Comparison of ENCODE assay signal across 1 cellular context in the genomic region with DNA sequence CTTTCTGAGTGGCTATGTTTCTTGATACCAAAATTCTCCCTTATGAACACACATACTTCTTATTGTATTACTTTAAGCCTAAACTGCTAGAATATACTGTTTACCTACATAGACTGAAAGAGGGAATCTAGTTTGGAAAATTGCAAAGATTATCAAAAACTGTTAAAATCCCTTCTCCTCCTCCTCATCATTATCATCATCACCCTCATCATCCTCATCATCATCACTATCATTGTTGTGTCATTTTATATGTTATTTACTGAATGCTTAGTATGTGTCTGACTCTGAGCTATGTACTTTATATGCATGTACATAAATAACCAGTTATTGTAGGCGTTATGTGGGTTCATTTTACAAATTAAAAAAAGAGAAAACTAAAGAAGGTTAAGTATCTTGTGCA.
TF ChIP-seq lines count a peak whose summit lies in the region.

No MANE protein-coding gene starts in this region.

TF ChIP-seq in HEK293, 187 proteins besides CTCF, POLR2A, EP300 and RAD21 (continued from another document):
- TF ChIP-seq, protein P1, sequence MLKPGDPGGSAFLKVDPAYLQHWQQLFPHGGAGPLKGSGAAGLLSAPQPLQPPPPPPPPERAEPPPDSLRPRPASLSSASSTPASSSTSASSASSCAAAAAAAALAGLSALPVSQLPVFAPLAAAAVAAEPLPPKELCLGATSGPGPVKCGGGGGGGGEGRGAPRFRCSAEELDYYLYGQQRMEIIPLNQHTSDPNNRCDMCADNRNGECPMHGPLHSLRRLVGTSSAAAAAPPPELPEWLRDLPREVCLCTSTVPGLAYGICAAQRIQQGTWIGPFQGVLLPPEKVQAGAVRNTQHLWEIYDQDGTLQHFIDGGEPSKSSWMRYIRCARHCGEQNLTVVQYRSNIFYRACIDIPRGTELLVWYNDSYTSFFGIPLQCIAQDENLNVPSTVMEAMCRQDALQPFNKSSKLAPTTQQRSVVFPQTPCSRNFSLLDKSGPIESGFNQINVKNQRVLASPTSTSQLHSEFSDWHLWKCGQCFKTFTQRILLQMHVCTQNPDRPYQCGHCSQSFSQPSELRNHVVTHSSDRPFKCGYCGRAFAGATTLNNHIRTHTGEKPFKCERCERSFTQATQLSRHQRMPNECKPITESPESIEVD (tag by site-specific recombination; IDR thresholded peaks at IDR 0.05) = no peak
TF ChIP-seq in HEK293: peak in this region for 1.
